1 cellular context compared by ENCODE assay signal in genomic region chr19:13150187-13150918, GRCh38.
TF ChIP-seq lines count a peak whose summit lies in the region.

Gene IER2 (plus strand): TSS chr19:13150411. CDS start chr19:13153187, 2,776 bp downstream.
Gene STX10 (minus strand): TSS chr19:13150375. CDS start chr19:13150173, 202 bp downstream.

TF ChIP-seq in K562, 482 proteins besides CTCF, POLR2A, EP300 and RAD21 (continued from another document and continues in another):
- no peak for TF ChIP-seq ZNF511 (CRISPR knock-in tag; IDR thresholded peaks at IDR 0.05)
- TF ChIP-seq KDM4B (IDR thresholded peaks at IDR 0.05; ENCODE audit: borderline replicate concordance in 2 of 2, low read depth in 1 of 2) = peak in 1 of 2 experiments; percentile 94; a peak in 2 of 4 replicates
- no peak; the same call in 1 of the 2 replicates for TF ChIP-seq SMARCE1 (IDR thresholded peaks at IDR 0.05)
- TF ChIP-seq PBX2 (CRISPR knock-in tag; IDR thresholded peaks at IDR 0.05; ENCODE audit: low read depth) = no peak
- TF ChIP-seq PBX2 (tag; conservative IDR thresholded peaks at IDR 0.05; ENCODE audit: low read depth) = no peak
- no peak for TF ChIP-seq NCOA2 (IDR thresholded peaks at IDR 0.05; ENCODE audit: partially characterized antibody in 2 of 2)
- TF ChIP-seq MXD1 (CRISPR knock-in tag; IDR thresholded peaks at IDR 0.05; ENCODE audit: borderline replicate concordance, poor library complexity, severe bottlenecking) = no peak
- TF ChIP-seq POLR2AphosphoS2 (IDR thresholded peaks at IDR 0.05; ENCODE audit: low read length) = no peak
- peak; percentile 76; the same call in 1 of the 2 replicates for TF ChIP-seq MXI1 (IDR thresholded peaks at IDR 0.05; ENCODE audit: low read depth, low read length)
- TF ChIP-seq ERF (CRISPR knock-in tag; IDR thresholded peaks at IDR 0.05) = no peak
- TF ChIP-seq XRCC4 (IDR thresholded peaks at IDR 0.05; ENCODE audit: extremely low read depth, insufficient read depth, insufficient read length) = no peak
- no peak; the same call in 1 of the 2 replicates for TF ChIP-seq ZNF232 (CRISPR knock-in tag; IDR thresholded peaks at IDR 0.05)
- TF ChIP-seq BDP1 (IDR thresholded peaks at IDR 0.05; ENCODE audit: insufficient read depth, insufficient read length) = no peak
- no peak for TF ChIP-seq ZNF165 (CRISPR knock-in tag; IDR thresholded peaks at IDR 0.05; ENCODE audit: borderline replicate concordance)
- TF ChIP-seq ZNF717 (CRISPR knock-in tag; IDR thresholded peaks at IDR 0.05) = no peak
- TF ChIP-seq FOXM1 (IDR thresholded peaks at IDR 0.05; ENCODE audit: low read depth) = peak; percentile 40; the same call in 1 of the 2 replicates
- TF ChIP-seq FOXM1 (CRISPR knock-in tag; IDR thresholded peaks at IDR 0.05; ENCODE audit: low read depth) = no peak
- TF ChIP-seq SRSF1 (IDR thresholded peaks at IDR 0.05; ENCODE audit: low read depth, low read length) = no peak
- no peak for TF ChIP-seq HNRNPUL1 (IDR thresholded peaks at IDR 0.05; ENCODE audit: low read length)
- no peak for TF ChIP-seq STAT6 (CRISPR knock-in tag; IDR thresholded peaks at IDR 0.05)
- no peak for TF ChIP-seq FUS (optimal IDR thresholded peaks at IDR 0.05; ENCODE audit: low read depth, low read length)
- peak; percentile 78 for TF ChIP-seq CREB3L1 (IDR thresholded peaks at IDR 0.05; ENCODE audit: borderline replicate concordance, low read depth)
- peak; percentile 91 for TF ChIP-seq EGR1 (conservative IDR thresholded peaks at IDR 0.05)
- TF ChIP-seq BCOR (IDR thresholded peaks at IDR 0.05) = no peak
- TF ChIP-seq SMARCC2 (IDR thresholded peaks at IDR 0.05; ENCODE audit: low read depth) = 0 out of 2 replicates have a peak, but pooled peaks have one; percentile 38
- no peak for TF ChIP-seq ZBTB12 (CRISPR knock-in tag; IDR thresholded peaks at IDR 0.05)
- peak; percentile 74 for TF ChIP-seq ESRRA (IDR thresholded peaks at IDR 0.05; ENCODE audit: borderline replicate concordance, low read depth)
- no peak for TF ChIP-seq PPARD (CRISPR knock-in tag; IDR thresholded peaks at IDR 0.05)
- TF ChIP-seq TBP (optimal IDR thresholded peaks at IDR 0.05; ENCODE audit: low read depth, low read length) = no peak
- TF ChIP-seq CTBP1 (IDR thresholded peaks at IDR 0.05; ENCODE audit: borderline replicate concordance) = peak; percentile 70; the same call in 1 of the 2 replicates
- no peak for TF ChIP-seq DMBX1 (CRISPR knock-in tag; IDR thresholded peaks at IDR 0.05; ENCODE audit: borderline replicate concordance)
- TF ChIP-seq BRF2 (IDR thresholded peaks at IDR 0.05; ENCODE audit: borderline replicate concordance, insufficient read depth, insufficient read length) = no peak
- no peak for TF ChIP-seq KLF16 (IDR thresholded peaks at IDR 0.05)
- no peak; the same call in 1 of the 2 replicates for TF ChIP-seq ZHX1 (conservative IDR thresholded peaks at IDR 0.05; ENCODE audit: low read length)
- no peak for TF ChIP-seq ZNF224 (CRISPR knock-in tag; IDR thresholded peaks at IDR 0.05)
- no peak for TF ChIP-seq RBM25 (IDR thresholded peaks at IDR 0.05; ENCODE audit: low read depth, low read length, severe bottlenecking)
- no peak for TF ChIP-seq ZNF655 (CRISPR knock-in tag; IDR thresholded peaks at IDR 0.05)
- TF ChIP-seq ZNF830 (CRISPR knock-in tag; IDR thresholded peaks at IDR 0.05) = no peak
- peak; percentile 78 for TF ChIP-seq MTA3 (IDR thresholded peaks at IDR 0.05; ENCODE audit: borderline replicate concordance)
- TF ChIP-seq SPI1 (IDR thresholded peaks at IDR 0.05; ENCODE audit: borderline replicate concordance, low read depth, low read length) = peak; percentile 74
- no peak for TF ChIP-seq ZBTB5 (IDR thresholded peaks at IDR 0.05)
- TF ChIP-seq USF1 (CRISPR knock-in tag; IDR thresholded peaks at IDR 0.05) = peak; percentile 78
- TF ChIP-seq ZNF780A (CRISPR knock-in tag; IDR thresholded peaks at IDR 0.05) = no peak
- no peak for TF ChIP-seq ZNF239 (CRISPR knock-in tag; IDR thresholded peaks at IDR 0.05)
- TF ChIP-seq ZNF644 (tag; IDR thresholded peaks at IDR 0.05; ENCODE audit: low read depth) = no peak
- TF ChIP-seq THRA (IDR thresholded peaks at IDR 0.05) = no peak
